In the genomic region with DNA sequence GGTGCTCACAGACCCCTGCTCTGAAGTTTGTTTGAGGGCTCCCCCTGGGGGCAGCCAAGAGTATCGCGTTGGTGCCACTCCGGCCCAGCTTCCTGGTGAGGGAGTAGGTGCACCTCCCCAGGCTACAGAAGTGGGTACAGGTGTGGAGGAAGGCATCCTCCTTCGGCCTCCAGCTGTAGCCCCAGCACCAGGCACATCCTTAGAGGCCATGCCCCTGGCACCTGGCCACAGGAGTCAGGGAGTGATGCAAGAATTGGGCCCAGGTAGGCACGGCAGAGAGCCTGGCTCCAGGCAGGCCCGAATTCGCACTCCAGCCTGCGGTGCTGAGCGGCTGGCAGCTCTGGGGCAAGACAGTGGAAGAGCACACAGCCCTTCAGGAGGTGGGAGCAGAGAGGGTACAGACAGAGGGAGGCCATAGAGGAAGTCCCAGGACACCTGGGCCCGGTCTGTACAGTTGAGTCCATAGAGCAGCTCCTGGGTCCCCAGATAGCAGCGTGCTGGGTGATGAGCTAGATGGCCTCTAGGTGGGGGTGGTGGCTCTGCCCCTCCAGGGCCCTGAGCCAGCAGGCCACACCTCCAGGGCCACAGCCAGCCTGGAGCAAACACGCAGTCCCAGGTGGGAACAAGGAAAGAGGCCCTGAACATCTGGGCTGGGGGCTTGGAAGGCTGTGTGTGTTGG, we compare ENCODE assay signal across 8 cellular contexts. TPM values are rescaled to one million over a fixed set of nuclear protein-coding genes. Genes with fewer than 3 reads are reported as not detected.
DNase-seq lines count a peak whose midpoint lies in the region; ATAC-seq and TF ChIP-seq lines count a peak whose summit lies in the region.

No MANE protein-coding gene starts in this region.

- no peak overlapping the region for H3K4me3 ChIP-seq in left lung

- no peaks in the 10 kb centered on the region for H3K36me3 ChIP-seq in left lung

- intact Hi-C loops in left lung (cut with DNase I), result loop anchor here in 1 of 2 donors (10.0 kb wide), 1 partner anchor 283 kb away; no protein-coding TSS in a partner anchor

- DNase-seq in DMS53 (lab: John Stamatoyannopoulos, UW), result peak; percentile 94
- DNase-seq in NCI-H748 (lab: John Stamatoyannopoulos, UW; ENCODE audit: unreplicated experiment), result peak; percentile 77
- DNase-seq in activated CD4-positive, alpha-beta T cell treated with anti-CD3 and anti-CD28 coated beads for 4 hours, result peak; percentile 83 to 86
- DNase-seq in cerebellum (ENCODE audit: low spot score), result peak; percentile 77
- DNase-seq in left lung, result peak; percentile 81 to 92
- peak; percentile 67 to 79 (median 75) for DNase-seq in stimulated activated CD4-positive, alpha-beta T cell treated with anti-CD3 and anti-CD28 coated beads, TNF-alpha, amount 100 ng/mL, for 4 hours (ENCODE audit: low read depth in 3 of 3)

- H3K4me1 ChIP-seq in left lung, result peaks cover 11 to 37% of the 10 kb centered on the region in 2 donors

- TF ChIP-seq CTCF in left lung (IDR thresholded peaks at IDR 0.05), result peak; percentile 80 to 91

- ATAC-seq in HG02981 (IDR thresholded peaks at IDR 0.05; ENCODE audit: unreplicated experiment) (peak; percentile 37), left lung (peak; percentile 62), GM21447 (IDR thresholded peaks at IDR 0.05; ENCODE audit: unreplicated experiment) (no peak)

- no peak overlapping the region for H3K27ac ChIP-seq in left lung

- peaks cover 0 to 21% of the 10 kb centered on the region in 2 donors for H3K27me3 ChIP-seq in left lung

- H3K9me3 ChIP-seq in left lung, result no peaks in the 10 kb centered on the region

RNA-seq across cellular contexts. Expression of gene SAPCD2, which starts 2.4 kb away (rescaled TPM):
- total RNA-seq in cerebellum (4.7 TPM), left lung (1 to 10 TPM; 2.7 to 4.6 TPM)

RNA-seq across cellular contexts. Expression of gene UAP1L1, which starts 9.3 kb away (rescaled TPM):
- total RNA-seq in cerebellum (0.73 TPM), left lung (10 to 100 TPM; 28.1 to 43.1 TPM)

RNA-seq across cellular contexts. Expression of gene ENTPD2, which starts 14.1 kb away (rescaled TPM):
- total RNA-seq in cerebellum (0.45 TPM), left lung (under 1 TPM; 0.71 to 0.87 TPM)

RNA-seq across cellular contexts. Expression of gene MAN1B1, which starts 18.8 kb away (rescaled TPM):
- total RNA-seq in cerebellum (38.2 TPM), left lung (10 to 100 TPM; 51.5 to 54.9 TPM)

RNA-seq across cellular contexts. Expression of gene NPDC1, which starts 22.0 kb away (rescaled TPM):
- total RNA-seq in cerebellum (24.0 TPM), left lung (100 to 1,000 TPM; 104 to 105 TPM)

Comparison
In these comparisons a context has a peak if more than half of its experiments do, and no peak if none do; other contexts are left out.
1. RNA of gene UAP1L1, which starts 9.3 kb away (total RNA-seq): 28.1 to 43.1 TPM in left lung; 0.73 TPM in cerebellum (single experiment); every median in the first group is over 10 times any median in the second.
2. Peak in every context shown above with its lines, with median percentiles within 50 percentile points of each other: DNase-seq.